Comparison of ENCODE assay signal across 8 cellular contexts in the genomic region with DNA sequence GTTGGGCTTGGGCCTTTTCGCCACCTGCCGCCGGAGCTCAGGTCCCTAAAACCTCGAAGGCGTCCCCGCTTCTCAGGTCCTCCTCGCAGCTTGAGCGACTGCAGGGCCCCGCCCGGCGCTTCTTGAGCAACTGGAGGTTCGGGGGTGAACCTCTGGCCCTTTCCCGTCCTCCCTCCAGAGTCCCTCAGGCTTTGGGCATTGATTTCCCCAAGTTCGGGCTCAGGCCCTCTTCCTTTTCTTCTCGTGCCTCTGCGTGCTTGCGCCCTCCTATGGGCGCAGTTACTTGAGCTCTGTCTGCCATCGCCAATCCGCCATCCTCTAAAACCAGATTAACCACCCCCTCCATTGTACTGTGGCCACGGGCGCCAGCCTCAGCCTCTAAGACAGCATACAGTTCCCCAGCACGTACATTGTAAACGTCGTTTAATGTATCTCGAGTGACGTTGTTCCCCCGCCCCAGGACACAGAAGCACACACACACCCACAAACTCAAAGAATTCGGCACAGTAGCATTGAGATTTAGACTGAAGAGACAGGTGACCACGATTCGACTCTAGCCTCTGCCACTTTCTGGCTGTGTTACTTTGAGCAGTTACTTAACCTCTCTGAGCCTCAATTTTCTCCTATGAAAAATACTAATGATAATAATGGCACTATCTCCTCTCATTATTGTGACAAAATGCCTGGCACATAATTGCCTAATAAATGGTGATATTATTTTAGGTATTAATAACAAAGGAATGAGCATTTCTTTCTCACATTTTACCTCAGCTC. TPM values are rescaled to one million over a fixed set of nuclear protein-coding genes. Genes with fewer than 3 reads are reported as not detected.
DNase-seq lines count a peak whose midpoint lies in the region; ATAC-seq and TF ChIP-seq lines count a peak whose summit lies in the region.

No MANE protein-coding gene starts in this region.

- peak overlapping the region; percentile 38 to 57 for H3K4me3 ChIP-seq in right atrium auricular region

- TF ChIP-seq EP300 in Ishikawa (IDR thresholded peaks at IDR 0.05; ENCODE audit: borderline replicate concordance), result no peak

- no peaks in the 10 kb centered on the region for H3K9me3 ChIP-seq in right atrium auricular region

- TF ChIP-seq RAD21 in Ishikawa (IDR thresholded peaks at IDR 0.05; ENCODE audit: low read depth), result peak; percentile 29; the same call in 1 of the 2 replicates

- TF ChIP-seq CTCF in right atrium auricular region (IDR thresholded peaks at IDR 0.05), result peak; percentile 21 to 66

- H3K27ac ChIP-seq in angular gyrus (ENCODE audit: low read depth, low read length) (peak overlapping the region; percentile 83), right atrium auricular region (peak overlapping the region; percentile 85 to 96)

- H3K36me3 ChIP-seq in right atrium auricular region, result no peaks in the 10 kb centered on the region

- no peaks in the 10 kb centered on the region for H3K27me3 ChIP-seq in right atrium auricular region

- peak; percentile 68 for DNase-seq in GDM1 (lab: John Stamatoyannopoulos, UW)
- DNase-seq in SK-N-DZ (ENCODE audit: low spot score), result peak; percentile 80
- peak; percentile 79 for DNase-seq in right atrium auricular region (ENCODE audit: low spot score)
- DNase-seq in putamen (ENCODE audit: low spot score), result peak; percentile 80
- no peak for DNase-seq in T1000 (lab: John Stamatoyannopoulos, UW)

- peaks cover 0 to 51% of the 10 kb centered on the region in 2 donors for H3K4me1 ChIP-seq in right atrium auricular region

- peak; percentile 23 for ATAC-seq in GM21619 (IDR thresholded peaks at IDR 0.05; ENCODE audit: unreplicated experiment)

TF ChIP-seq in Ishikawa, 13 proteins besides CTCF, POLR2A, EP300 and RAD21:
- TF ChIP-seq, protein P1, sequence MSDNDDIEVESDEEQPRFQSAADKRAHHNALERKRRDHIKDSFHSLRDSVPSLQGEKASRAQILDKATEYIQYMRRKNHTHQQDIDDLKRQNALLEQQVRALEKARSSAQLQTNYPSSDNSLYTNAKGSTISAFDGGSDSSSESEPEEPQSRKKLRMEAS (IDR thresholded peaks at IDR 0.05), result peak; percentile 10; the same call in 1 of the 2 replicates
- TF ChIP-seq CREB1 (IDR thresholded peaks at IDR 0.05; ENCODE audit: low read depth) (no peak; the same call in 1 of the 2 replicates), FOXM1 (IDR thresholded peaks at IDR 0.05; ENCODE audit: borderline replicate concordance, low read depth) (no peak), YY1 (IDR thresholded peaks at IDR 0.05; ENCODE audit: low read depth) (peak; percentile 57), TEAD4 (IDR thresholded peaks at IDR 0.05) (peak; percentile 33; the same call in 1 of the 2 replicates)

RNA-seq across cellular contexts. Expression of a gene that starts 22.6 kb away (rescaled TPM):
- 3.5 and 7.4 TPM in 2 replicates for polyA plus RNA-seq in SK-N-DZ (2014; cell fraction: cytosol; rRNA removed)
- polyA plus RNA-seq in SK-N-DZ (2014; cell fraction: nucleus; rRNA removed), result 5.1 and 5.3 TPM in 2 replicates
- 100 to 1,000 TPM; 132 to 254 TPM for total RNA-seq in right atrium auricular region

RNA-seq across cellular contexts. Expression of a gene that starts 23.1 kb away (rescaled TPM):
- 0.14 and 0.19 TPM in 2 replicates for polyA plus RNA-seq in SK-N-DZ (2014; cell fraction: cytosol; rRNA removed)
- polyA plus RNA-seq in SK-N-DZ (2014; cell fraction: nucleus; rRNA removed), result 0.14 TPM in 1 of 2 replicates, not detected in the other
- 100 to 1,000 TPM in 1 of 2 donors, 10 to 100 TPM in 1; 34.2 to 122 TPM for total RNA-seq in right atrium auricular region
